In genomic region chr11:115503083-115503885, GRCh38 we compare ENCODE assay signal across 8 cellular contexts. TPM values are rescaled to one million over a fixed set of nuclear protein-coding genes. Genes with fewer than 3 reads are reported as not detected.
DNase-seq lines count a peak whose midpoint lies in the region; ATAC-seq and TF ChIP-seq lines count a peak whose summit lies in the region.

No MANE protein-coding gene starts in this region.

- no peak overlapping the region for H2BK120ac ChIP-seq in mesendoderm (ENCODE audit: low read depth, low read length)

- peak overlapping the region; percentile 65 for H3K9ac ChIP-seq in mesendoderm (ENCODE audit: low read length)

- no peak for ATAC-seq in GM18858 (IDR thresholded peaks at IDR 0.05; ENCODE audit: unreplicated experiment)

- peak overlapping the region; percentile 66 for H3K18ac ChIP-seq in mesendoderm (ENCODE audit: low read length)

- H2AK5ac ChIP-seq in mesendoderm (ENCODE audit: low read length): no peak overlapping the region

- no peaks in the 10 kb centered on the region for H3K36me3 Mint-ChIP-seq in endothelial cell (ENCODE audit: low read depth, unreplicated experiment)

- H3K4ac ChIP-seq in mesendoderm (ENCODE audit: low read depth, low read length): no peak overlapping the region

- peaks cover 3% of the 10 kb centered on the region for H3K4me1 ChIP-seq in mesendoderm (ENCODE audit: control insufficient read depth, low read depth, low read length)

- H3K27ac ChIP-seq in WERI-Rb-1: peak overlapping the region; percentile 27; the same call in 1 of the 2 replicates
- H3K27ac ChIP-seq in mesendoderm (ENCODE audit: low read depth, low read length): no peak overlapping the region
- peak overlapping the region; percentile 97 for H3K27ac ChIP-seq in substantia nigra (ENCODE audit: low read depth, low read length, poor library complexity, severe bottlenecking)

- no peaks in the 10 kb centered on the region for H3K79me2 ChIP-seq in mesendoderm (ENCODE audit: control insufficient read depth, insufficient read depth, low read length)

- H3K9me3 Mint-ChIP-seq in endothelial cell (ENCODE audit: unreplicated experiment): no peaks in the 10 kb centered on the region

- DNase-seq in activated CD4-positive, alpha-beta T cell treated with anti-CD3 and anti-CD28 coated beads for 48 hours: peak; percentile 41
- DNase-seq in activated CD4-positive, alpha-beta T cell treated with anti-CD3 and anti-CD28 coated beads, Interleukin-2, amount 50 U/mL, for 1 hour: no peak
- DNase-seq in NCI-H1417 treated with DMSO at 0.1 percent for 48 hours (lab: John Stamatoyannopoulos, UW) (peak; percentile 20), WERI-Rb-1 (peak; percentile 72), endothelial cell (ENCODE audit: low spot score) (peak; percentile 69), mesendoderm (peak; percentile 87), substantia nigra (lab: John Stamatoyannopoulos, UW) (peak; percentile 18 to 92 (median 83))

- H3K4me3 ChIP-seq in WERI-Rb-1 (ENCODE audit: low read depth, low read length) (peak overlapping the region; percentile 63), mesendoderm (ENCODE audit: low read length) (peak overlapping the region; percentile 51)

- no peak overlapping the region for H4K5ac ChIP-seq in mesendoderm (ENCODE audit: low read length)

- H3K4me3 Mint-ChIP-seq in endothelial cell (ENCODE audit: unreplicated experiment): peak overlapping the region; percentile 92

- TF ChIP-seq CTCF in WERI-Rb-1 (IDR thresholded peaks at IDR 0.05; ENCODE audit: low read depth, low read length): peak; percentile 55
- no peak for TF ChIP-seq CTCF in endothelial cell (IDR thresholded peaks at IDR 0.05; ENCODE audit: unreplicated experiment)

- no peaks in the 10 kb centered on the region for H3K27me3 ChIP-seq in WERI-Rb-1 (ENCODE audit: insufficient read depth, low read depth, severe bottlenecking)
- peaks cover 21% of the 10 kb centered on the region for H3K27me3 ChIP-seq in mesendoderm (ENCODE audit: insufficient read depth, low read length, poor library complexity)

- no peak overlapping the region for H4K8ac ChIP-seq in mesendoderm (ENCODE audit: low read depth, low read length)

- H3K4me1 Mint-ChIP-seq in endothelial cell (ENCODE audit: unreplicated experiment): peaks cover 10% of the 10 kb centered on the region

- no peaks in the 10 kb centered on the region for H3K36me3 ChIP-seq in WERI-Rb-1
- no peaks in the 10 kb centered on the region for H3K36me3 ChIP-seq in mesendoderm (ENCODE audit: control insufficient read depth, insufficient read depth, low read length)

- H3K56ac ChIP-seq in mesendoderm (ENCODE audit: low read length): peak overlapping the region; percentile 80

- H3K23ac ChIP-seq in mesendoderm (ENCODE audit: low read length): no peak overlapping the region

- H3K4me2 ChIP-seq in mesendoderm (ENCODE audit: low read length): peak overlapping the region; percentile 88

- peak overlapping the region; percentile 84 for H3K27ac Mint-ChIP-seq in endothelial cell (ENCODE audit: unreplicated experiment)

- WGBS in mesendoderm (ENCODE audit: extremely low coverage, insufficient coverage, low lambda C conversion rate): no CpG with 5 or more reads among the region's 77 CpGs

- H2BK15ac ChIP-seq in mesendoderm (replicated peaks; ENCODE audit: low read depth): no peak overlapping the region

- H3K79me1 ChIP-seq in mesendoderm (ENCODE audit: low read length): no peaks in the 10 kb centered on the region

- peaks cover 6% of the 10 kb centered on the region for H3K27me3 Mint-ChIP-seq in endothelial cell (ENCODE audit: unreplicated experiment)

- H2BK5ac ChIP-seq in mesendoderm (ENCODE audit: low read length): no peak overlapping the region

- no peaks in the 10 kb centered on the region for H3K9me3 ChIP-seq in WERI-Rb-1 (ENCODE audit: severe bottlenecking)

RNA-seq across cellular contexts. Expression of gene CADM1, which starts 0.9 kb away (rescaled TPM):
- total RNA-seq in endothelial cell (ENCODE audit: unreplicated experiment): 65.5 TPM
- 11.2 TPM for polyA plus RNA-seq in mesendoderm (2013, experiment 1 of 2)
- polyA plus RNA-seq in mesendoderm (2013, experiment 2 of 2): 12.3 TPM
